In the genomic region with DNA sequence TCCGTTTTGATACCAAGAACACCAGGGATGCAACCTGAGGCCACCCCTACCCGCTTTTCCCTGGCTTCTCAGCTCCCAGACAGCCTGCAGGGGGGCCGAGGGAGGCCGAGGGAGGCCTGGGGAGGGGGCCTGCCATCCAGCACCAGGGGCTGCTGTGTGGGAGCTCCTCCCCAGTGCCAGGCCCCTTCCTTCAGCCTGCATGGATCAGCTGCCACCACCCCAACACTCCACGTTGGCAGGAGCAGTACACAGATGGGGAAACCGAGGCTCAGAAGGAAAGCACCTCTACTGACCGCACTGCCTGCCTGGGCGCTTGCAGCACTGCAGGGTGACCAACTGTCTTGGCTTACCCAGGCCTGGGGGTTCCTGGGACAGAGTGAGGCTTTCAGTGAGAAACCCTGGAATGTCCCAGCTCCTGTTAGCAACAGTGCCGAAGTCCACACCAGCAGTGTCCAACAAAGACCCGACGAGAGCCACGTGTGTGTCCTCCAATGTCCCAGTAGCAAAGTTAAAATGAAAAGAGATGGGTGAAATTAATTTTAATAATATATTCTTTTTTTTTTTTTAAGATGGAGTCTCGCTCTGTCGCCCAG, we compare ENCODE assay signal across 34 cellular contexts. TPM values are rescaled to one million over a fixed set of nuclear protein-coding genes. Genes with fewer than 3 reads are reported as not detected.
"Had no signal": no experiment of that assay in that cellular context is flagged by ENCODE, and none has a peak within 500 bp of the region (broad histone marks: within the 10 kb centered on the region; RNA-seq: fewer than 3 reads in every experiment).

No MANE protein-coding gene starts in this region.

- H3K4me3 ChIP-seq: ascending aorta, cardiac muscle cell had no signal

- H3K27me3 ChIP-seq: ascending aorta, cardiac muscle cell had no signal

- H3K36me3 ChIP-seq: ascending aorta, cardiac muscle cell, WERI-Rb-1 had no signal

- ATAC-seq: activated CD4-positive, alpha-beta T cell treated with anti-CD3 and anti-CD28 coated beads for 36 hours; activated CD4-positive, CD25-positive, alpha-beta regulatory T cell treated with anti-CD3 and anti-CD28 coated beads, Interleukin-2, amount 50 U/mL, for 24 hours; activated CD8-positive, alpha-beta memory T cell treated with anti-CD3 and anti-CD28 coated beads, Interleukin-2, amount 10 ng/mL, durations not matched to agents 7 days and 5 days; activated CD8-positive, alpha-beta T cell treated with anti-CD3 and anti-CD28 coated beads, Interleukin-2, amount 10 ng/mL, durations not matched to agents 7 days and 5 days; activated naive CD8-positive, alpha-beta T cell treated with anti-CD3 and anti-CD28 coated beads, Interleukin-2, amount 50 U/mL, for 24 hours; WTC11 had no signal

- H3K9me3 ChIP-seq: ascending aorta had no signal

- DNase-seq: activated CD4-positive, alpha-beta memory T cell treated with anti-CD3 and anti-CD28 coated beads, Interleukin-2, amount 10 ng/mL, durations not matched to agents 7 days and 5 days; activated CD4-positive, alpha-beta T cell treated with anti-CD3 and anti-CD28 coated beads for 1 hour; activated CD4-positive, alpha-beta T cell treated with anti-CD3 and anti-CD28 coated beads for 36 hours; activated CD4-positive, alpha-beta T cell treated with anti-CD3 and anti-CD28 coated beads for 48 hours; activated CD4-positive, alpha-beta T cell treated with anti-CD3 and anti-CD28 coated beads, Interleukin-2, amount 10 ng/mL, durations not matched to agents 7 days and 5 days; activated CD4-positive, alpha-beta T cell treated with anti-CD3 and anti-CD28 coated beads, Interleukin-2, amount 50 U/mL, for 48 hours; activated CD4-positive, CD25-positive, alpha-beta regulatory T cell; activated CD8-positive, alpha-beta memory T cell treated with anti-CD3 and anti-CD28 coated beads for 24 hours; activated CD8-positive, alpha-beta memory T cell treated with anti-CD3 and anti-CD28 coated beads, Interleukin-2, amount 10 ng/mL, durations not matched to agents 7 days and 5 days; activated CD8-positive, alpha-beta memory T cell treated with anti-CD3 and anti-CD28 coated beads, Interleukin-2, amount 50 U/mL, for 48 hours; activated CD8-positive, alpha-beta T cell treated with anti-CD3 and anti-CD28 coated beads, Interleukin-2, amount 10 ng/mL, durations not matched to agents 7 days and 5 days; activated effector memory CD4-positive, alpha-beta T cell treated with Interleukin-2 at 50 U/mL for 16 hours; activated gamma-delta T cell; activated naive CD4-positive, alpha-beta T cell treated with anti-CD3 and anti-CD28 coated beads, Interleukin-2, amount 10 ng/mL, durations not matched to agents 7 days and 5 days; activated naive CD4-positive, alpha-beta T cell treated with Interleukin-2 at 50 U/mL for 16 hours; activated naive CD8-positive, alpha-beta T cell treated with anti-CD3 and anti-CD28 coated beads, Interleukin-2, amount 10 ng/mL, durations not matched to agents 7 days and 5 days; activated naive CD8-positive, alpha-beta T cell treated with anti-CD3 and anti-CD28 coated beads, Interleukin-2, amount 50 U/mL, for 24 hours; activated T-cell treated with anti-CD3 and anti-CD28 coated beads, Interleukin-2, amount 50 U/mL, for 24 hours; activated T-cell treated with anti-CD3 and anti-CD28 coated beads, Interleukin-2, amount 50 U/mL, for 48 hours; amygdala; anterior cingulate cortex; caudate nucleus; cerebellar nuclear complex; T-helper 1 cell; T-helper 2 cell; T-helper 9 cell; WERI-Rb-1 had no signal

- FAIRE-seq: bronchial epithelial cell, TTC549 had no signal

- H3K27ac ChIP-seq: ascending aorta, cardiac muscle cell, WERI-Rb-1 had no signal

RNA-seq across cellular contexts. Expression of a gene that starts 20.3 kb away (rescaled TPM):
- total RNA-seq: activated CD4-positive, alpha-beta memory T cell treated with anti-CD3 and anti-CD28 coated beads, Interleukin-2, amount 10 ng/mL, durations not matched to agents 7 days and 5 days; activated CD4-positive, alpha-beta T cell treated with anti-CD3 and anti-CD28 coated beads for 36 hours; activated CD4-positive, alpha-beta T cell treated with anti-CD3 and anti-CD28 coated beads, Interleukin-2, amount 10 ng/mL, durations not matched to agents 7 days and 5 days; activated CD8-positive, alpha-beta memory T cell treated with anti-CD3 and anti-CD28 coated beads, Interleukin-2, amount 10 ng/mL, durations not matched to agents 7 days and 5 days; activated CD8-positive, alpha-beta T cell treated with anti-CD3 and anti-CD28 coated beads, Interleukin-2, amount 10 ng/mL, durations not matched to agents 7 days and 5 days; activated naive CD8-positive, alpha-beta T cell treated with anti-CD3 and anti-CD28 coated beads, Interleukin-2, amount 10 ng/mL, durations not matched to agents 7 days and 5 days; activated T-helper 2 cell treated with anti-CD3 and anti-CD28 coated beads, Interferon-gamma antibody, Interleukin-2, Interleukin-4, amounts not matched to agents 10 μg/mL and 5 μg/mL and 100 μg/mL, durations not matched to agents 14 hours and 24 hours and 36 hours; ascending aorta; bronchial epithelial cell had no signal
